ENCODE assay signal across 10 cellular contexts in the genomic region with DNA sequence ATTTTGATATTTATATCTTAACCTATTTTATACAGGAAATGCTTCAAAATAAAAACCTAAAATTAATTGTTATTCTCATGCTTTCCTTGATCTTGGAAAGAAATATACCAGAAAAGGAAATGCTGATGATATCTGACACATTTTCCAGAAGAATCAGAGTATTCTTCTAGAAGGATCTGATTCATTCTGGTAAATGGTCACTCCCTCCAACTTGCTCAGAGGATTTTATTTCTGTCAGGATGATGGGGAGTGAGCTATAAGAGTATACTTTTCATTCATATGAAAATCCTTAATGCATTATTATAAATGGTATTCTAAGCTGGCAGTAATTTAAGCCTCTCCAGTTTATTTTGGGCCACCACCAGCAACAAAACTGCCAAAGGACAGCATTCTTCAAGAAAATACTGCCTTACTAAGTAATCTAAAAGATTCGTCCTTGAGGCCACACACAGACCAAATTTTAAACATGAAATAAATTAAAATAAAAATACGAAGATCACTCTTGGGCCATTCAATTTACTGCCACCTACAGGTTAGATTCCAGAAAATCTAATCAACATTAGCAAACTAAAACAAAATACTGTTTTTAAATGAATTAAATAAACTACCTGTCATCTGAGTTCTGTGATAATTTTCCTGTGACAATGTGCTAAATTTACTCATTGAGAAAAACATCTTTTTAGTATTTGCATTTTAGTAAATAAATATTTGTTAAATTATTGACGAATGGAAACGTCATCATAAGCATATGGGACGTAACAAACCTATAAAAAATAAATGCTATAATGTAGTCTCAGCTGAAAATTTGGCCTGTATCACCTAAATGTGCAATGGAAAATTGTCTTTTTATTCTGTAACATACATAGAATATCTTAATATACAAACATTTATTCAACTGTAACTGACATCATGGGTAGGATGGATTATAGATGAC.
A peak's percentile ranks its signal among the peaks of the same experiment; 100 is the strongest.
DNase-seq lines count a peak whose midpoint lies in the region; ATAC-seq and TF ChIP-seq lines count a peak whose summit lies in the region.
"Had no signal": no experiment of that assay in that cellular context is flagged by ENCODE, and none has a peak within 500 bp of the region (broad histone marks: within the 10 kb centered on the region; RNA-seq: fewer than 3 reads in every experiment).

No MANE protein-coding gene starts in this region.

- H3K4me2 ChIP-seq in HCT116 (ENCODE audit: low read length), result no peak overlapping the region

- TF ChIP-seq RAD21 in HCT116 (IDR thresholded peaks at IDR 0.05; ENCODE audit: low read depth), result peak; percentile 36

- TF ChIP-seq POLR2A in HCT116 (IDR thresholded peaks at IDR 0.05; ENCODE audit: borderline replicate concordance, extremely low read depth, insufficient read depth, insufficient read length), result no peak

- intact Hi-C loops in HCT116 (cut with micrococcal nuclease), result no loop called here

- H3K36me3 ChIP-seq in HCT116 (ENCODE audit: control insufficient read depth in 1 of 2, insufficient read depth in 2 of 2, low read length in 2 of 2), result no peaks in the 10 kb centered on the region
- H3K36me3 ChIP-seq in kidney epithelial cell (ENCODE audit: control insufficient read depth, insufficient read depth, low read length), result no peaks in the 10 kb centered on the region

- TF ChIP-seq CTCF in AG09319 (IDR thresholded peaks at IDR 0.05; ENCODE audit: low read depth, low read length) (peak; percentile 43), HCT116 (IDR thresholded peaks at IDR 0.05 in 2 of 3, conservative IDR thresholded peaks at IDR 0.05 in 1 of 3; ENCODE audit: borderline replicate concordance in 1 of 3, insufficient read depth in 1 of 3, low read depth in 2 of 3, low read length in 2 of 3) (peak; percentile 28 to 62 (median 40); a peak in 5 of 6 replicates), kidney epithelial cell (IDR thresholded peaks at IDR 0.05; ENCODE audit: insufficient read depth, low read length, poor library complexity, severe bottlenecking) (peak; percentile 35)

- H2AFZ ChIP-seq in HCT116 (ENCODE audit: low read depth, low read length, poor library complexity, severe bottlenecking), result peak overlapping the region; percentile 65

- no peaks in the 10 kb centered on the region for H3K9me3 ChIP-seq in HCT116 (ENCODE audit: control insufficient read depth in 1 of 2, insufficient read depth in 1 of 2, low read depth in 1 of 2, low read length in 2 of 2)

- no peak overlapping the region for H3K27ac ChIP-seq in HCT116 (ENCODE audit: low read depth, low read length)

- no peak for ATAC-seq in HCT116
- ATAC-seq in HG02642 (IDR thresholded peaks at IDR 0.05; ENCODE audit: poor library complexity, unreplicated experiment), result no peak
- no peak for ATAC-seq in HG03097 (IDR thresholded peaks at IDR 0.05; ENCODE audit: low FRiP score, unreplicated experiment)
- no peak for ATAC-seq in GM21381 (IDR thresholded peaks at IDR 0.05; ENCODE audit: unreplicated experiment)
- ATAC-seq: activated CD8-positive, alpha-beta T cell treated with anti-CD3 and anti-CD28 coated beads for 36 hours had no signal

- no peaks in the 10 kb centered on the region for H3K9me2 ChIP-seq in HCT116 (ENCODE audit: insufficient read depth)

- H3K9ac ChIP-seq in HCT116 (ENCODE audit: low read length), result no peak overlapping the region

- H3K27me3 ChIP-seq in HCT116 (ENCODE audit: insufficient read depth, low read length) (no peaks in the 10 kb centered on the region), kidney epithelial cell (ENCODE audit: control insufficient read depth, insufficient read depth, low read length) (no peaks in the 10 kb centered on the region)

- POLR2A ChIA-PET in HCT116 (lab: Charles Lee), result no interaction called here

- H3K4me1 ChIP-seq in HCT116 (ENCODE audit: control insufficient read depth in 1 of 2, insufficient read depth in 2 of 2, low read length in 2 of 2), result no peaks in the 10 kb centered on the region; a peak in 1 of 4 replicates

- H3K4me3 ChIP-seq in HCT116 (replicated peaks in 1 of 2; ENCODE audit: low read depth in 1 of 2, low read length in 2 of 2) (no peak overlapping the region), kidney epithelial cell (ENCODE audit: low read depth, low read length) (no peak overlapping the region)

- RAD21 ChIA-PET in HCT116 (lab: Charles Lee; ENCODE audit: low non-redundant PET in 1 of 2, low total read pairs in 2 of 2, uncharacterized antibody in 2 of 2, unreplicated experiment in 2 of 2), result no interaction called here

- H3K79me2 ChIP-seq in HCT116 (ENCODE audit: insufficient read depth, low read length), result no peaks in the 10 kb centered on the region

- no TSS peak for BruUV-seq in HCT116 (replicated peaks; lab: Mats Ljungman, UMichigan)

- no peaks in the 10 kb centered on the region for H4K20me1 ChIP-seq in HCT116 (ENCODE audit: insufficient read depth)

- CTCF ChIA-PET in HCT116 (lab: Charles Lee), result interaction anchor here (0.6 to 1.5 kb wide), 10 partner anchors 9 to 655 kb away, joined by 3 to 6 read pairs (median 4); no protein-coding TSS in a partner anchor

- DNase-seq in AG09319 (ENCODE audit: extremely low read depth, low read depth), result no peak
- DNase-seq in HCT116 (ENCODE audit: low read depth, low spot score), result no peak
- peak; percentile 37 for DNase-seq in astrocyte of the hippocampus (ENCODE audit: low read depth, low spot score)
- DNase-seq in kidney epithelial cell (ENCODE audit: low read depth), result no peak
- DNase-seq in RKO (ENCODE audit: low spot score), result no peak
- DNase-seq: activated CD8-positive, alpha-beta T cell treated with anti-CD3 and anti-CD28 coated beads for 36 hours; GDM1 had no signal

TF ChIP-seq in HCT116, 20 proteins besides CTCF, POLR2A, EP300 and RAD21:
- TF ChIP-seq EZH2 (IDR thresholded peaks at IDR 0.05) (no peak), ELF1 (IDR thresholded peaks at IDR 0.05; ENCODE audit: borderline replicate concordance, low read depth) (no peak), YY1 (IDR thresholded peaks at IDR 0.05; ENCODE audit: extremely low read depth, insufficient replicate concordance, low read depth, low read length) (no peak), REST (IDR thresholded peaks at IDR 0.05; ENCODE audit: low read depth) (no peak), TCF7L2 (IDR thresholded peaks at IDR 0.05; ENCODE audit: borderline replicate concordance, extremely low read depth, insufficient read depth, insufficient read length) (no peak), CEBPB (IDR thresholded peaks at IDR 0.05; ENCODE audit: low read depth) (no peak)
- TF ChIP-seq, protein P1, sequence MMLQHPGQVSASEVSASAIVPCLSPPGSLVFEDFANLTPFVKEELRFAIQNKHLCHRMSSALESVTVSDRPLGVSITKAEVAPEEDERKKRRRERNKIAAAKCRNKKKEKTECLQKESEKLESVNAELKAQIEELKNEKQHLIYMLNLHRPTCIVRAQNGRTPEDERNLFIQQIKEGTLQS (IDR thresholded peaks at IDR 0.05), result no peak
- TF ChIP-seq, protein P2, sequence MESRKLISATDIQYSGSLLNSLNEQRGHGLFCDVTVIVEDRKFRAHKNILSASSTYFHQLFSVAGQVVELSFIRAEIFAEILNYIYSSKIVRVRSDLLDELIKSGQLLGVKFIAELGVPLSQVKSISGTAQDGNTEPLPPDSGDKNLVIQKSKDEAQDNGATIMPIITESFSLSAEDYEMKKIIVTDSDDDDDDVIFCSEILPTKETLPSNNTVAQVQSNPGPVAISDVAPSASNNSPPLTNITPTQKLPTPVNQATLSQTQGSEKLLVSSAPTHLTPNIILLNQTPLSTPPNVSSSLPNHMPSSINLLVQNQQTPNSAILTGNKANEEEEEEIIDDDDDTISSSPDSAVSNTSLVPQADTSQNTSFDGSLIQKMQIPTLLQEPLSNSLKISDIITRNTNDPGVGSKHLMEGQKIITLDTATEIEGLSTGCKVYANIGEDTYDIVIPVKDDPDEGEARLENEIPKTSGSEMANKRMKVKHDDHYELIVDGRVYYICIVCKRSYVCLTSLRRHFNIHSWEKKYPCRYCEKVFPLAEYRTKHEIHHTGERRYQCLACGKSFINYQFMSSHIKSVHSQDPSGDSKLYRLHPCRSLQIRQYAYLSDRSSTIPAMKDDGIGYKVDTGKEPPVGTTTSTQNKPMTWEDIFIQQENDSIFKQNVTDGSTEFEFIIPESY (IDR thresholded peaks at IDR 0.05; ENCODE audit: extremely low read depth, insufficient replicate concordance, low read length), result no peak
